ENCODE assay signal across 20 cellular contexts in the genomic region with DNA sequence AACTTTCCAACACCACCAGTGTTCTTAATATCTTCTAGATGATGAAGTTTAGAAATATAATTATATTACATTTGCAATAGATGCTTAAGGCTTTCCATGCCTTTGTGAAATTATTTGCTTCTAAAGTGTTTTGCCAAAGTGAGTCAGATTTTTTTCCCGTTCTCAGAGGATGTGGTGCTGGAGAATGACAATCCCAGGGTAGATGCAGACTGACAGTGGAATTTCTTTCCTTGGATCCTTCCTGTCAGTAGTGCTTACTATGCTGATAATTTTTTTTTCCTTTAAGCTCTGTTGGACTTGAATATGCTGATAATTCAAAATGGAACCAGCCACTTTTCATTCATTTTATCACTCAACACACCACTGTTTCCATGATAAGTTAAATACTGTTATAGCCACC.
"Had no signal": no experiment of that assay in that cellular context is flagged by ENCODE, and none has a peak within 500 bp of the region (broad histone marks: within the 10 kb centered on the region; RNA-seq: fewer than 3 reads in every experiment).

No MANE protein-coding gene starts in this region.

- H3K4me3 ChIP-seq: colonic mucosa, left ventricle myocardium inferior, stomach, testis had no signal

- H3K4me1 ChIP-seq: colonic mucosa had no signal

- H3K9me3 ChIP-seq: colonic mucosa, left ventricle myocardium inferior, stomach, testis had no signal

- H3K27me3 ChIP-seq: colonic mucosa, stomach, testis had no signal

- H3K36me3 ChIP-seq: colonic mucosa, left ventricle myocardium inferior, stomach had no signal

- H3K27ac ChIP-seq: colonic mucosa, epithelial cell of prostate, left ventricle myocardium inferior, stomach, testis had no signal

- DNase-seq: activated B cell treated with CpG ODN at 0.5 μM for 24 hours; activated CD4-positive, alpha-beta memory T cell treated with anti-CD3 and anti-CD28 coated beads, Interleukin-2, amount 10 ng/mL, durations not matched to agents 7 days and 5 days; activated CD4-positive, alpha-beta T cell treated with anti-CD3 and anti-CD28 coated beads for 48 hours; activated CD8-positive, alpha-beta memory T cell treated with anti-CD3 and anti-CD28 coated beads, Interleukin-2, amount 10 ng/mL, durations not matched to agents 7 days and 5 days; amniotic stem cell; central memory CD4-positive, alpha-beta T cell; colonic mucosa; endodermal cell; foreskin melanocyte; head of caudate nucleus; kidney; left ventricle myocardium inferior; mammary epithelial cell; midbrain; nephron progenitor cell; small intestine; stimulated activated CD4-positive, alpha-beta T cell treated with anti-CD3 and anti-CD28 coated beads, Interleukin-4, amount 100 ng/mL, for 1 hour; stomach; testis had no signal
